ENCODE assay signal across 8 cellular contexts in genomic region chr1:20484526-20485462, GRCh38. TPM values are rescaled to one million over a fixed set of nuclear protein-coding genes. Genes with fewer than 3 reads are reported as not detected.
DNase-seq lines count a peak whose midpoint lies in the region; ATAC-seq and TF ChIP-seq lines count a peak whose summit lies in the region.

No MANE protein-coding gene starts in this region.

- no peak for TF ChIP-seq POLR2A in breast epithelium (IDR thresholded peaks at IDR 0.05)
- TF ChIP-seq POLR2A in right lobe of liver (IDR thresholded peaks at IDR 0.05) = no peak
- TF ChIP-seq POLR2A in transverse colon (IDR thresholded peaks at IDR 0.05) = no peak

- TF ChIP-seq CTCF in cardiac muscle cell (IDR thresholded peaks at IDR 0.05; ENCODE audit: low read depth, low read length) (no peak), breast epithelium (IDR thresholded peaks at IDR 0.05) (no peak), right lobe of liver (IDR thresholded peaks at IDR 0.05) (no peak), transverse colon (IDR thresholded peaks at IDR 0.05) (no peak)

- DNase-seq in cardiac muscle cell (ENCODE audit: low read depth in 1 of 2, low spot score in 1 of 2) (peak in 1 of 2 donors; percentile 17), cardiac septum (ENCODE audit: low spot score) (no peak), breast epithelium (ENCODE audit: low spot score in 2 of 2) (no peak), right lobe of liver (peak; percentile 35 to 67 (median 54)), transverse colon (no peak)
- no peak for DNase-seq in stimulated activated CD4-positive, alpha-beta T cell treated with anti-CD3 and anti-CD28 coated beads, Interleukin-12 subunit alpha, Interleukin-12 subunit beta, amount 100 ng/mL, for 4 hours

- H3K27me3 ChIP-seq in cardiac muscle cell (peaks cover 98% of the 10 kb centered on the region), breast epithelium (no peaks in the 10 kb centered on the region), right lobe of liver (no peaks in the 10 kb centered on the region), transverse colon (peaks cover 9% of the 10 kb centered on the region)

- H3K27ac ChIP-seq in cardiac muscle cell (no peak overlapping the region), breast epithelium (peak overlapping the region; percentile 94 to 95), right lobe of liver (peak overlapping the region; percentile 52 to 76 (median 53)), transverse colon (peak overlapping the region; percentile 91 to 95 (median 93))

- in situ Hi-C loops in transverse colon (cut with MboI; ENCODE audit: low pct_ligation_motif_present in 1 of 4, low pct_unique_long_range_greater_than_20kb in 1 of 4, low sequenced_read_pairs in 3 of 4) = no loop called here

- no peaks in the 10 kb centered on the region for H3K4me1 ChIP-seq in cardiac muscle cell (ENCODE audit: low read depth)
- peaks cover 0 to 12% of the 10 kb centered on the region in 2 donors for H3K4me1 ChIP-seq in breast epithelium
- peaks cover 0 to 42% (median 11%) of the 10 kb centered on the region in 4 donors for H3K4me1 ChIP-seq in right lobe of liver
- H3K4me1 ChIP-seq in transverse colon = peaks cover 10 to 56% (median 44%) of the 10 kb centered on the region in 4 donors

- H3K9me3 ChIP-seq in cardiac muscle cell (ENCODE audit: low read depth) (no peaks in the 10 kb centered on the region), breast epithelium (no peaks in the 10 kb centered on the region), right lobe of liver (no peaks in the 10 kb centered on the region), transverse colon (no peaks in the 10 kb centered on the region)

- WGBS in right lobe of liver (ENCODE audit: insufficient coverage, low coverage, low lambda C conversion rate, missing lambda C conversion rate) = 3% methylated on average over 21 of the region's 89 CpGs
- WGBS in transverse colon (ENCODE audit: low coverage in 1 of 2), 2 donors = 0 to 2% methylated on average over 9 to 72 of the region's 89 CpGs

- intact Hi-C loops in cardiac septum (cut with DNase I) = loop anchor here (10.0 kb wide), 1 partner anchor 410 kb away; the partner anchor contains the start of gene PLA2G5
- intact Hi-C loops in breast epithelium (cut with DNase I; ENCODE audit: low total_unique reads) = no loop called here
- intact Hi-C loops in right lobe of liver (cut with DNase I) = no loop called here
- intact Hi-C loops in transverse colon (cut with DNase I; ENCODE audit: low total_unique reads) = no loop called here

- H3K4me3 ChIP-seq in cardiac muscle cell = peak overlapping the region; percentile 75
- peak overlapping the region; percentile 69 to 88 (median 71) for H3K4me3 ChIP-seq in breast epithelium
- H3K4me3 ChIP-seq in right lobe of liver = peak overlapping the region; percentile 62 to 70 (median 63)
- H3K4me3 ChIP-seq in transverse colon = peak overlapping the region; percentile 56 to 86 (median 74)

- ATAC-seq in right lobe of liver (peak in 1 of 4 donors; percentile 7), HG02678 (IDR thresholded peaks at IDR 0.05; ENCODE audit: unreplicated experiment) (no peak), GM18868 (IDR thresholded peaks at IDR 0.05; ENCODE audit: unreplicated experiment) (no peak)

- no peaks in the 10 kb centered on the region for H3K36me3 ChIP-seq in cardiac muscle cell
- no peaks in the 10 kb centered on the region for H3K36me3 ChIP-seq in breast epithelium
- no peaks in the 10 kb centered on the region for H3K36me3 ChIP-seq in right lobe of liver
- H3K36me3 ChIP-seq in transverse colon = no peaks in the 10 kb centered on the region

- no peak for TF ChIP-seq EP300 in transverse colon (IDR thresholded peaks at IDR 0.05; ENCODE audit: low read depth)

RNA-seq across cellular contexts. Expression of gene CAMK2N1, which starts 1.2 kb away (rescaled TPM):
- 0.30 and 0.60 TPM in 2 replicates for total RNA-seq in cardiac muscle cell
- polyA plus RNA-seq in cardiac muscle cell = 1.2 and 1.4 TPM in 2 replicates
- 11.7 TPM for total RNA-seq in cardiac septum
- total RNA-seq in breast epithelium = 10 to 100 TPM in 2 of 3 donors, 1 to 10 TPM in 1; 5.6 to 26.9 (median 17.0) TPM
- 10 to 100 TPM; 10.4 to 30.2 (median 20.1) TPM for total RNA-seq in right lobe of liver
- 100 to 1,000 TPM in 1 of 4 donors, 10 to 100 TPM in 3; 74.3 to 126 (median 85.9) TPM for total RNA-seq in transverse colon

RNA-seq across cellular contexts. Expression of gene MUL1, which starts 23.2 kb away (rescaled TPM):
- total RNA-seq in cardiac muscle cell (34.4 and 38.1 TPM in 2 replicates), cardiac septum (35.1 TPM), breast epithelium (10 to 100 TPM; 25.4 to 35.1 (median 29.6) TPM), right lobe of liver (10 to 100 TPM; 14.4 to 33.6 (median 16.7) TPM), transverse colon (10 to 100 TPM; 21.9 to 53.9 (median 43.9) TPM)
- polyA plus RNA-seq in cardiac muscle cell = 42.7 and 45.7 TPM in 2 replicates

Comparison
In these comparisons a context has a peak if more than half of its experiments do, and no peak if none do; other contexts are left out.
1. DNase-seq: peak in right lobe of liver (3 of 3); none in cardiac septum (single experiment), breast epithelium (0 of 2), transverse colon (single experiment) and stimulated activated CD4-positive, alpha-beta T cell treated with anti-CD3 and anti-CD28 coated beads, Interleukin-12 subunit alpha, Interleukin-12 subunit beta, amount 100 ng/mL, for 4 hours (single experiment).
2. Peak in every context shown above with its lines, with median percentiles within 50 percentile points of each other: H3K4me3 ChIP-seq.